In genomic region chr1:228837817-228838716, GRCh38 we compare ENCODE assay signal across 9 cellular contexts.
DNase-seq lines count a peak whose midpoint lies in the region; ATAC-seq lines count a peak whose summit lies in the region.
"Had no signal": no experiment of that assay in that cellular context is flagged by ENCODE, and none has a peak within 500 bp of the region (broad histone marks: within the 10 kb centered on the region; RNA-seq: fewer than 3 reads in every experiment).

No MANE protein-coding gene starts in this region.

- H3K4me1 ChIP-seq in muscle layer of colon (ENCODE audit: insufficient read depth, low read length): peaks cover 24% of the 10 kb centered on the region
- no peaks in the 10 kb centered on the region for H3K4me1 ChIP-seq in CD4-positive, alpha-beta memory T cell (ENCODE audit: insufficient read depth, low read length)

- no peaks in the 10 kb centered on the region for H3K36me3 ChIP-seq in muscle layer of colon (ENCODE audit: insufficient read depth, low read length)
- no peaks in the 10 kb centered on the region for H3K36me3 ChIP-seq in CD4-positive, alpha-beta memory T cell (ENCODE audit: insufficient read depth, low read length)

- H3K9me3 ChIP-seq in muscle layer of colon (ENCODE audit: low read length): no peaks in the 10 kb centered on the region
- no peaks in the 10 kb centered on the region for H3K9me3 ChIP-seq in CD4-positive, alpha-beta memory T cell (ENCODE audit: control insufficient read depth in 1 of 2, low read length in 2 of 2)

- no peaks in the 10 kb centered on the region for H3K36me3 Mint-ChIP-seq in dendritic cell treated with granulocyte-macrophage colony-stimulating factor and Interleukin-4, amounts not matched to agents 40 ng/mL and 50 ng/mL, for 4 days (ENCODE audit: low read depth)
- H3K36me3 Mint-ChIP-seq in CD4-positive, alpha-beta memory T cell: peaks cover 0 to 3% of the 10 kb centered on the region in 2 donors

- H3K9ac ChIP-seq in muscle layer of colon (ENCODE audit: low read length): no peak overlapping the region

- H3K9me3 Mint-ChIP-seq in dendritic cell treated with granulocyte-macrophage colony-stimulating factor and Interleukin-4, amounts not matched to agents 40 ng/mL and 50 ng/mL, for 4 days: peaks cover 8% of the 10 kb centered on the region
- peaks cover 0 to 15% (median 5%) of the 10 kb centered on the region in 8 donors for H3K9me3 Mint-ChIP-seq in CD4-positive, alpha-beta memory T cell

- H3K4me3 Mint-ChIP-seq in dendritic cell treated with granulocyte-macrophage colony-stimulating factor and Interleukin-4, amounts not matched to agents 40 ng/mL and 50 ng/mL, for 4 days: no peak overlapping the region
- no peak overlapping the region for H3K4me3 Mint-ChIP-seq in CD4-positive, alpha-beta memory T cell
- H3K4me3 Mint-ChIP-seq: activated B cell treated with CpG ODN at 0.5 μM for 24 hours had no signal

- peak; percentile 72 for ATAC-seq in GM19452 (IDR thresholded peaks at IDR 0.05; ENCODE audit: unreplicated experiment)
- ATAC-seq in HG02840 (IDR thresholded peaks at IDR 0.05; ENCODE audit: low FRiP score, unreplicated experiment): no peak

- no peaks in the 10 kb centered on the region for H3K27me3 Mint-ChIP-seq in dendritic cell treated with granulocyte-macrophage colony-stimulating factor and Interleukin-4, amounts not matched to agents 40 ng/mL and 50 ng/mL, for 4 days
- H3K27me3 Mint-ChIP-seq in CD4-positive, alpha-beta memory T cell: peaks cover 1% of the 10 kb centered on the region in 2 donors

- peak overlapping the region; percentile 1 for H3K27ac Mint-ChIP-seq in dendritic cell treated with granulocyte-macrophage colony-stimulating factor and Interleukin-4, amounts not matched to agents 40 ng/mL and 50 ng/mL, for 4 days
- no peak overlapping the region for H3K27ac Mint-ChIP-seq in CD4-positive, alpha-beta memory T cell
- H3K27ac Mint-ChIP-seq: activated B cell treated with CpG ODN at 0.5 μM for 24 hours had no signal

- H3K4me3 ChIP-seq in muscle layer of colon (ENCODE audit: low read depth in 1 of 2, low read length in 2 of 2): no peak overlapping the region
- no peak overlapping the region for H3K4me3 ChIP-seq in CD4-positive, alpha-beta memory T cell (ENCODE audit: low read length in 2 of 2)

- no peaks in the 10 kb centered on the region for H3K27me3 ChIP-seq in muscle layer of colon (ENCODE audit: control insufficient read depth in 1 of 2, insufficient read depth in 2 of 2, low read length in 2 of 2)
- H3K27me3 ChIP-seq in CD4-positive, alpha-beta memory T cell (ENCODE audit: insufficient read depth, low read length): no peaks in the 10 kb centered on the region

- DNase-seq in M059J (ENCODE audit: low read depth): peak; percentile 95
- no peak for DNase-seq in GF-D8 (lab: John Stamatoyannopoulos, UW)
- DNase-seq in CD4-positive, alpha-beta memory T cell: no peak
- no peak for DNase-seq in activated effector memory CD4-positive, alpha-beta T cell treated with anti-CD3 and anti-CD28 coated beads, Interleukin-2, amount 50 U/mL, for 16 hours
- DNase-seq: activated B cell treated with CpG ODN at 0.5 μM for 24 hours had no signal

- peaks cover 35% of the 10 kb centered on the region for H3K4me1 Mint-ChIP-seq in dendritic cell treated with granulocyte-macrophage colony-stimulating factor and Interleukin-4, amounts not matched to agents 40 ng/mL and 50 ng/mL, for 4 days (ENCODE audit: low read depth)
- peaks cover 0 to 3% (median 0%) of the 10 kb centered on the region in 4 donors for H3K4me1 Mint-ChIP-seq in CD4-positive, alpha-beta memory T cell
- H3K4me1 Mint-ChIP-seq: activated B cell treated with CpG ODN at 0.5 μM for 24 hours had no signal

- intact Hi-C loops in dendritic cell treated with granulocyte-macrophage colony-stimulating factor and Interleukin-4, amounts not matched to agents 40 ng/mL and 50 ng/mL, for 4 days (cut with micrococcal nuclease): no loop called here
- intact Hi-C loops in CD4-positive, alpha-beta memory T cell (cut with micrococcal nuclease): no loop called here

- CTCF ChIA-PET in CD4-positive, alpha-beta memory T cell (lab: Charles Lee; ENCODE audit: partially characterized antibody): interaction anchor here (0.8 kb wide), 1 partner anchor 389 kb away, joined by 3 read pairs; no protein-coding TSS in a partner anchor

- POLR2A ChIA-PET in CD4-positive, alpha-beta memory T cell (lab: Charles Lee; ENCODE audit: partially characterized antibody): no interaction called here

- peak overlapping the region; percentile 27 for H3K27ac ChIP-seq in muscle layer of colon (ENCODE audit: low read depth, low read length)
- no peak overlapping the region for H3K27ac ChIP-seq in CD4-positive, alpha-beta memory T cell (ENCODE audit: low read depth, low read length)
